In genomic region chr3:149990423-149990953, GRCh38 we compare ENCODE assay signal across 30 cellular contexts.
"Had no signal": no experiment of that assay in that cellular context is flagged by ENCODE, and none has a peak within 500 bp of the region (broad histone marks: within the 10 kb centered on the region; RNA-seq: fewer than 3 reads in every experiment).

No MANE protein-coding gene starts in this region.

- H3K9ac ChIP-seq: neural progenitor cell had no signal

- H3K36me3 ChIP-seq: colonic mucosa, heart left ventricle, left lung, lower lobe of right lung, neural progenitor cell, upper lobe of right lung had no signal

- H3K9me3 ChIP-seq: body of pancreas, colonic mucosa had no signal

- H3K27ac Mint-ChIP-seq: activated naive CD4-positive, alpha-beta T cell treated with anti-CD3 and anti-CD28 coated beads, Interleukin-2, amount 50 U/mL, for 72 hours; activated T-cell treated with anti-CD3 and anti-CD28 coated beads, Interleukin-2, amount 50 U/mL, for 72 hours; naive thymus-derived CD8-positive, alpha-beta T cell; neural progenitor cell; stimulated activated effector memory CD8-positive, alpha-beta T cell treated with anti-CD3 and anti-CD28 coated beads, Interleukin-12 subunit alpha, Interleukin-12 subunit beta, amount 100 ng/mL, for 72 hours; stimulated activated naive CD8-positive, alpha-beta T cell treated with anti-CD3 and anti-CD28 coated beads, Interleukin-15, Interleukin-2, amounts not matched to agents 100 ng/mL and 50 ng/mL, for 24 hours; T-helper 2 cell treated with Interferon-gamma antibody and Interleukin-4, amounts not matched to agents 5 μg/mL and 100 μg/mL, for 36 hours had no signal

- H3K4me3 ChIP-seq: body of pancreas, colonic mucosa, heart left ventricle, left lung, lower lobe of right lung, neural progenitor cell, skin epidermis, upper lobe of right lung had no signal

- H3K4me2 ChIP-seq: neural progenitor cell had no signal

- H3K27ac ChIP-seq: body of pancreas, colonic mucosa, foreskin keratinocyte, heart left ventricle, left lung, lower lobe of right lung, neural progenitor cell, skin epidermis, upper lobe of right lung had no signal

- H2AFZ ChIP-seq: neural progenitor cell had no signal

- H3K36me3 Mint-ChIP-seq: neural progenitor cell; stimulated activated effector memory CD8-positive, alpha-beta T cell treated with anti-CD3 and anti-CD28 coated beads, Interleukin-12 subunit alpha, Interleukin-12 subunit beta, amount 100 ng/mL, for 72 hours had no signal

- H3K4me1 ChIP-seq: body of pancreas, colonic mucosa, foreskin keratinocyte, left lung, lower lobe of right lung, neural progenitor cell had no signal

- ATAC-seq: activated naive CD4-positive, alpha-beta T cell treated with anti-CD3 and anti-CD28 coated beads, Interleukin-2, amount 50 U/mL, for 72 hours; activated T-cell treated with anti-CD3 and anti-CD28 coated beads, Interleukin-2, amount 50 U/mL, for 72 hours; body of pancreas; foreskin keratinocyte; heart left ventricle; left lung; lower lobe of right lung; naive thymus-derived CD8-positive, alpha-beta T cell; sciatic nerve; stimulated activated effector memory CD8-positive, alpha-beta T cell treated with anti-CD3 and anti-CD28 coated beads, Interleukin-12 subunit alpha, Interleukin-12 subunit beta, amount 100 ng/mL, for 72 hours; upper lobe of right lung had no signal

- H3K4me1 Mint-ChIP-seq: naive thymus-derived CD8-positive, alpha-beta T cell; neural progenitor cell; stimulated activated effector memory CD8-positive, alpha-beta T cell treated with anti-CD3 and anti-CD28 coated beads, Interleukin-12 subunit alpha, Interleukin-12 subunit beta, amount 100 ng/mL, for 72 hours had no signal

- DNase-seq: activated CD4-positive, alpha-beta T cell treated with anti-CD3 and anti-CD28 coated beads for 4 hours; activated CD4-positive, alpha-beta T cell treated with anti-CD3 and anti-CD28 coated beads, Interleukin-2, amount 50 U/mL, for 4 hours; activated naive CD4-positive, alpha-beta T cell; activated T-cell treated with anti-CD3 and anti-CD28 coated beads for 4 hours; activated T-cell treated with anti-CD3 and anti-CD28 coated beads, Interleukin-2, amount 50 U/mL, for 72 hours; anterior cingulate cortex; body of pancreas; colonic mucosa; effector CD8-positive, alpha-beta T cell; erythroblast; foreskin keratinocyte; heart left ventricle; kidney glomerular epithelial cell; left lung; lower lobe of right lung; mesenchymal stem cell; naive thymus-derived CD8-positive, alpha-beta T cell; occipital lobe; posterior cingulate gyrus; stimulated activated CD4-positive, alpha-beta T cell treated with anti-CD3 and anti-CD28 coated beads, Interleukin-12 subunit alpha, Interleukin-12 subunit beta, amount 100 ng/mL, for 4 hours; stimulated activated CD4-positive, alpha-beta T cell treated with anti-CD3 and anti-CD28 coated beads, Interleukin-4, amount 100 ng/mL, for 24 hours; T-helper 1 cell; upper lobe of right lung had no signal

- H3K4me3 Mint-ChIP-seq: activated T-cell treated with anti-CD3 and anti-CD28 coated beads, Interleukin-2, amount 50 U/mL, for 72 hours; naive thymus-derived CD8-positive, alpha-beta T cell; neural progenitor cell; stimulated activated effector memory CD8-positive, alpha-beta T cell treated with anti-CD3 and anti-CD28 coated beads, Interleukin-12 subunit alpha, Interleukin-12 subunit beta, amount 100 ng/mL, for 72 hours; stimulated activated naive CD8-positive, alpha-beta T cell treated with anti-CD3 and anti-CD28 coated beads, Interleukin-15, Interleukin-2, amounts not matched to agents 100 ng/mL and 50 ng/mL, for 24 hours; T-helper 2 cell treated with Interferon-gamma antibody and Interleukin-4, amounts not matched to agents 5 μg/mL and 100 μg/mL, for 36 hours had no signal

- H3K27me3 ChIP-seq: body of pancreas, colonic mucosa, foreskin keratinocyte, heart left ventricle, left lung, neural progenitor cell, upper lobe of right lung had no signal
